ENCODE assay signal across 18 cellular contexts in the genomic region with DNA sequence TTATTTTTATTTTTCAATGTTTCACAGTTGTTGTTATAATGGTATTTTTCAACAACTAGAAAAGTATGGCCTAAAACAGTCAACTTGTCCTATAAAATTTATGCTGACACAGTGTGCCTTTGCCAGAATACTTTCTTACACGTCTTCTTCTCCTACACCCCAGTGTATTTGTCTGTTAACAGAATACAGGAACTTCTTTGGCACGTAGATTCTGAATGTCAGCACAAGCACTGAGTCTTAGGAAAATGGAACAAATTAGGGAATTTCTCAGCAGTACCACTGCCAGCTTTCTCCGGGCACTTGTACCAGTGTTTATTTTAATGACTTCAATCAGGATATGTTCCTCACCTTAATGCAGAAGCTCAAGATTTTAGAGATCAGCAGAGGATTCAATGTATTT. TPM values are rescaled to one million over a fixed set of nuclear protein-coding genes. Genes with fewer than 3 reads are reported as not detected.
DNase-seq lines count a peak whose midpoint lies in the region; ATAC-seq, FAIRE-seq and TF ChIP-seq lines count a peak whose summit lies in the region.
"Had no signal": no experiment of that assay in that cellular context is flagged by ENCODE, and none has a peak within 500 bp of the region (broad histone marks: within the 10 kb centered on the region; RNA-seq: fewer than 3 reads in every experiment).

No MANE protein-coding gene starts in this region.

- peak overlapping the region in 2 of 3 donors; percentile 12 to 56 for H3K27ac Mint-ChIP-seq in CD4-positive, CD25-positive, alpha-beta regulatory T cell

- no peak overlapping the region for H3K18ac ChIP-seq in H1 (ENCODE audit: extremely low read depth, low read length)

- FAIRE-seq in H1 (lab: Jason Lieb, UNC), result no peak
- FAIRE-seq: HepG2 had no signal

- TF ChIP-seq CTCF in OCI-LY7 (conservative IDR thresholded peaks at IDR 0.05; ENCODE audit: low read length) (no peak), H1 (IDR thresholded peaks at IDR 0.05; ENCODE audit: control extremely low read depth in 1 of 3, insufficient read depth in 1 of 3, low read depth in 1 of 3, low read length in 3 of 3) (no peak), smooth muscle cell (IDR thresholded peaks at IDR 0.05; ENCODE audit: borderline replicate concordance, insufficient read depth, poor library complexity, severe bottlenecking) (no peak), GM13976 (IDR thresholded peaks at IDR 0.05; ENCODE audit: borderline replicate concordance, control extremely low read depth, extremely low read depth, insufficient read depth, missing control alignments) (no peak), thyroid gland (IDR thresholded peaks at IDR 0.05) (no peak)

- H2BK120ac ChIP-seq in H1 (replicated peaks; ENCODE audit: low read depth, low read length), result no peak overlapping the region

- intact Hi-C loops in OCI-LY7 (cut with micrococcal nuclease; ENCODE audit: unreplicated experiment) (no loop called here), thyroid gland (cut with DNase I) (no loop called here)

- POLR2A ChIA-PET in OCI-LY7 (lab: Charles Lee) (interaction anchor here (1.0 to 1.9 kb wide), 5 partner anchors 10 to 30 kb away, joined by 3 to 5 read pairs (median 4); no protein-coding TSS in a partner anchor), H1 (lab: Charles Lee; ENCODE audit: partially characterized antibody) (interaction anchor here (1.9 kb wide), 1 partner anchor 26 kb away, joined by 8 read pairs; a partner anchor contains a TSS)

- H2BK15ac ChIP-seq in H1 (ENCODE audit: low read length), result no peak overlapping the region

- no peak overlapping the region for H3K27ac ChIP-seq in CD4-positive, CD25-positive, alpha-beta regulatory T cell (ENCODE audit: insufficient read depth, low read length, poor library complexity, severe bottlenecking)
- H3K27ac ChIP-seq in OCI-LY7 (ENCODE audit: low read depth, low read length, poor library complexity, severe bottlenecking), result no peak overlapping the region
- H3K27ac ChIP-seq in H1 (ENCODE audit: low read depth, low read length), result no peak overlapping the region
- no peak overlapping the region for H3K27ac ChIP-seq in smooth muscle cell (ENCODE audit: low read depth)
- no peak overlapping the region for H3K27ac ChIP-seq in thyroid gland
- H3K27ac ChIP-seq: SJSA1 had no signal

- H3K23ac ChIP-seq in H1 (ENCODE audit: insufficient read length), result no peak overlapping the region

- no peaks in the 10 kb centered on the region for H3K79me1 ChIP-seq in H1 (ENCODE audit: low read depth, low read length)

- H3F3A ChIP-seq in smooth muscle cell (ENCODE audit: low read depth), result no peaks in the 10 kb centered on the region

- H3K4me3 Mint-ChIP-seq in CD4-positive, CD25-positive, alpha-beta regulatory T cell, result no peak overlapping the region
- H3K4me3 Mint-ChIP-seq: CD8-positive, alpha-beta memory T cell had no signal

- no peak overlapping the region for H3K4me3 ChIP-seq in CD4-positive, CD25-positive, alpha-beta regulatory T cell (ENCODE audit: low read depth, low read length)
- H3K4me3 ChIP-seq in OCI-LY7 (ENCODE audit: low read depth, low read length, poor library complexity, severe bottlenecking) (no peak overlapping the region), H1 (ENCODE audit: extremely low read depth in 1 of 4, insufficient read depth in 2 of 4, low read depth in 3 of 4, low read length in 4 of 4) (no peak overlapping the region), smooth muscle cell (no peak overlapping the region), thyroid gland (replicated peaks in 1 of 3) (no peak overlapping the region)
- H3K4me3 ChIP-seq: SJSA1 had no signal

- peaks cover 9 to 34% (median 22%) of the 10 kb centered on the region in 4 donors for H3K4me1 Mint-ChIP-seq in CD4-positive, CD25-positive, alpha-beta regulatory T cell

- no peak for TF ChIP-seq RAD21 in H1 (IDR thresholded peaks at IDR 0.05 in 1 of 2, conservative IDR thresholded peaks at IDR 0.05 in 1 of 2; ENCODE audit: low read depth in 2 of 2, low read length in 2 of 2)

- BruUV-seq in OCI-LY7 (replicated peaks; lab: Mats Ljungman, UMichigan), result no TSS peak

- H4K20me1 ChIP-seq in OCI-LY7 (ENCODE audit: insufficient read depth, low read length) (no peaks in the 10 kb centered on the region), H1 (replicated peaks in 1 of 2; ENCODE audit: control insufficient read depth in 1 of 2, insufficient read depth in 2 of 2, low read length in 2 of 2) (no peaks in the 10 kb centered on the region), smooth muscle cell (ENCODE audit: low read depth) (no peaks in the 10 kb centered on the region)

- no peak overlapping the region for H2BK5ac ChIP-seq in H1 (ENCODE audit: low read depth, low read length)

- no peaks in the 10 kb centered on the region for H3K9me3 Mint-ChIP-seq in CD4-positive, CD25-positive, alpha-beta regulatory T cell

- H3K27me3 Mint-ChIP-seq in CD4-positive, CD25-positive, alpha-beta regulatory T cell, result no peaks in the 10 kb centered on the region
- H3K27me3 Mint-ChIP-seq: CD8-positive, alpha-beta memory T cell had no signal

- TF ChIP-seq EP300 in H1 (IDR thresholded peaks at IDR 0.05; ENCODE audit: borderline replicate concordance in 1 of 2, low read depth in 2 of 2, low read length in 2 of 2), result no peak

- no peak overlapping the region for H4K8ac ChIP-seq in H1 (ENCODE audit: extremely low read depth, insufficient read depth, low read length)

- H3K79me2 ChIP-seq in OCI-LY7 (ENCODE audit: insufficient read depth, low read depth, low read length) (no peaks in the 10 kb centered on the region), H1 (ENCODE audit: control insufficient read depth in 1 of 2, insufficient read depth in 2 of 2, low read length in 2 of 2) (no peaks in the 10 kb centered on the region), smooth muscle cell (ENCODE audit: low read depth) (no peaks in the 10 kb centered on the region)

- H3K4ac ChIP-seq in H1 (replicated peaks; ENCODE audit: insufficient read length, low read depth, low read length), result no peak overlapping the region

- CTCF ChIA-PET in OCI-LY7 (lab: Charles Lee; ENCODE audit: unreplicated experiment), result no interaction called here
- CTCF ChIA-PET in H1 (lab: Charles Lee; ENCODE audit: partially characterized antibody), result interaction anchor here (0.6 to 1.3 kb wide), 2 partner anchors 10 to 239 kb away, joined by 3 to 4 read pairs; no protein-coding TSS in a partner anchor

- H4K91ac ChIP-seq in H1 (replicated peaks; ENCODE audit: insufficient read length, low read length), result no peak overlapping the region

- no peaks in the 10 kb centered on the region for H3K9me2 ChIP-seq in OCI-LY7 (ENCODE audit: insufficient read depth, low read length)

- H3K4me2 ChIP-seq in OCI-LY7 (ENCODE audit: low read length) (0 out of 2 replicates have a peak overlapping the region, but pooled peaks have one; percentile 15), H1 (ENCODE audit: insufficient read depth in 1 of 2, low read depth in 2 of 2, low read length in 2 of 2) (no peak overlapping the region), smooth muscle cell (no peak overlapping the region)

- H3K56ac ChIP-seq in H1 (replicated peaks; ENCODE audit: insufficient read length, low read depth, low read length), result no peak overlapping the region

- H3K36me3 ChIP-seq in CD4-positive, CD25-positive, alpha-beta regulatory T cell (ENCODE audit: control insufficient read depth, insufficient read depth, low read length), result no peaks in the 10 kb centered on the region
- no peaks in the 10 kb centered on the region for H3K36me3 ChIP-seq in OCI-LY7 (ENCODE audit: insufficient read depth, low read length)
- no peaks in the 10 kb centered on the region for H3K36me3 ChIP-seq in H1 (ENCODE audit: control insufficient read depth in 2 of 4, insufficient read depth in 4 of 4, low read length in 3 of 4)
- H3K36me3 ChIP-seq in smooth muscle cell (ENCODE audit: low read depth), result no peaks in the 10 kb centered on the region
- H3K36me3 ChIP-seq in thyroid gland, result no peaks in the 10 kb centered on the region
- H3K36me3 ChIP-seq: SJSA1 had no signal

- H2BK20ac ChIP-seq in H1 (ENCODE audit: low read length), result no peak overlapping the region

- in situ Hi-C loops in GM13976 (cut with MboI; ENCODE audit: low sequenced_read_pairs, unreplicated experiment), result no loop called here

- H2BK12ac ChIP-seq in H1 (ENCODE audit: low read depth, low read length), result no peak overlapping the region

- peaks cover 22% of the 10 kb centered on the region for H3K4me1 ChIP-seq in CD4-positive, CD25-positive, alpha-beta regulatory T cell (ENCODE audit: control insufficient read depth, insufficient read depth, low read length, poor library complexity, severe bottlenecking)
- H3K4me1 ChIP-seq in OCI-LY7 (ENCODE audit: insufficient read depth, low read length, poor library complexity, severe bottlenecking), result peaks cover 27% of the 10 kb centered on the region
- no peaks in the 10 kb centered on the region; a peak in 1 of 7 replicates for H3K4me1 ChIP-seq in H1 (replicated peaks in 1 of 4; ENCODE audit: control insufficient read depth in 3 of 4, insufficient read depth in 4 of 4, low read length in 3 of 4)
- peaks cover 3% of the 10 kb centered on the region for H3K4me1 ChIP-seq in smooth muscle cell (ENCODE audit: low read depth)
- peaks cover 10 to 12% of the 10 kb centered on the region in 2 donors for H3K4me1 ChIP-seq in thyroid gland

- no peak for DNase-seq in CD4-positive, CD25-positive, alpha-beta regulatory T cell
- no peak for DNase-seq in OCI-LY7 (ENCODE audit: low spot score)
- DNase-seq in H1 (ENCODE audit: low read depth in 1 of 2, low spot score in 2 of 2), result no peak
- DNase-seq in smooth muscle cell (lab: John Stamatoyannopoulos, UW; ENCODE audit: unreplicated experiment), result no peak
- DNase-seq in AG08396 (ENCODE audit: low spot score), result no peak
- DNase-seq in GM13976 (ENCODE audit: low spot score), result no peak
- DNase-seq in thyroid gland, result no peak
- DNase-seq: CD8-positive, alpha-beta memory T cell; H7; Karpas-422; NCI-H1417; NCI-H1930; NCI-H510A; OCI-M1; RPMI8226 had no signal

- H3K23me2 ChIP-seq in H1 (ENCODE audit: low read depth, low read length), result no peaks in the 10 kb centered on the region

- ATAC-seq in CD4-positive, CD25-positive, alpha-beta regulatory T cell (ENCODE audit: low read depth in 2 of 2), result no peak
- ATAC-seq in GM18502 (IDR thresholded peaks at IDR 0.05; ENCODE audit: poor library complexity, unreplicated experiment), result no peak
- ATAC-seq: HepG2 had no signal

- TF ChIP-seq POLR2A in H1 (IDR thresholded peaks at IDR 0.05; ENCODE audit: control extremely low read depth in 1 of 2, low read depth in 2 of 2, low read length in 2 of 2) (no peak), thyroid gland (IDR thresholded peaks at IDR 0.05) (no peak)

- no peak overlapping the region for H3K14ac ChIP-seq in H1 (ENCODE audit: insufficient read length)

- no peak overlapping the region for H4K5ac ChIP-seq in H1 (ENCODE audit: insufficient read length, low read depth, low read length)

- H3K36me3 Mint-ChIP-seq in CD4-positive, CD25-positive, alpha-beta regulatory T cell, result no peaks in the 10 kb centered on the region

- no peaks in the 10 kb centered on the region for H3K9me3 ChIP-seq in CD4-positive, CD25-positive, alpha-beta regulatory T cell (ENCODE audit: control insufficient read depth in 2 of 2, low read length in 2 of 2)
- no peaks in the 10 kb centered on the region for H3K9me3 ChIP-seq in OCI-LY7 (ENCODE audit: low read length)
- no peaks in the 10 kb centered on the region for H3K9me3 ChIP-seq in H1 (ENCODE audit: insufficient read depth in 2 of 2, low read depth in 1 of 2, low read length in 1 of 2)
- no peaks in the 10 kb centered on the region for H3K9me3 ChIP-seq in smooth muscle cell (replicated peaks; ENCODE audit: low read depth)
- no peaks in the 10 kb centered on the region for H3K9me3 ChIP-seq in thyroid gland
- H3K9me3 ChIP-seq: SJSA1 had no signal

- no peaks in the 10 kb centered on the region for H3K27me3 ChIP-seq in CD4-positive, CD25-positive, alpha-beta regulatory T cell (ENCODE audit: control insufficient read depth, insufficient read depth, low read length)
- H3K27me3 ChIP-seq in H1 (replicated peaks in 1 of 4; ENCODE audit: control insufficient read depth in 3 of 4, extremely low read depth in 1 of 4, insufficient read depth in 3 of 4, low read length in 3 of 4) (no peaks in the 10 kb centered on the region), smooth muscle cell (ENCODE audit: low read depth) (no peaks in the 10 kb centered on the region), thyroid gland (no peaks in the 10 kb centered on the region)
- H3K27me3 ChIP-seq: SJSA1 had no signal

- 87% methylated on average over 3 of the region's 3 CpGs; no CpG with 5 or more reads in 1 of the 2 experiments for WGBS in H1 (ENCODE audit: extremely low coverage in 1 of 2, insufficient coverage in 1 of 2, insufficient read length in 1 of 2, insufficient replicate concordance in 2 of 2, low coverage in 1 of 2, low lambda C conversion rate in 2 of 2, missing lambda C conversion rate in 1 of 2), 2 experiments
- WGBS in smooth muscle cell (ENCODE audit: low lambda C conversion rate), result 79% methylated on average over 3 of the region's 3 CpGs
- 50 to 58% methylated on average over 3 of the region's 3 CpGs for WGBS in thyroid gland, 2 donors

- no peak overlapping the region for H3K9ac ChIP-seq in H1 (replicated peaks in 1 of 4; ENCODE audit: extremely low read depth in 1 of 4, low read depth in 3 of 4, low read length in 3 of 4)
- no peak overlapping the region for H3K9ac ChIP-seq in smooth muscle cell (ENCODE audit: low read depth)

- no peak overlapping the region for H2AK5ac ChIP-seq in H1 (ENCODE audit: low read depth, low read length)

- H2AFZ ChIP-seq in OCI-LY7 (ENCODE audit: low read length) (peak overlapping the region; percentile 66), H1 (ENCODE audit: low read length) (peak overlapping the region; percentile 19; the same call in 1 of the 2 replicates), smooth muscle cell (ENCODE audit: low read depth) (peak overlapping the region; percentile 21)

RNA-seq across cellular contexts. Expression of a gene that starts 26.7 kb away (rescaled TPM):
- 119 TPM for total RNA-seq in CD4-positive, CD25-positive, alpha-beta regulatory T cell
- polyA plus RNA-seq in CD4-positive, CD25-positive, alpha-beta regulatory T cell, result 10 to 100 TPM; 47.7 to 66.7 (median 49.5) TPM
- 70.3 and 70.4 TPM in 2 replicates for total RNA-seq in OCI-LY7 (2014; rRNA removed; shearing (Covaris generic))
- total RNA-seq in OCI-LY7 (2022), result 127 and 129 TPM in 2 replicates
- 75.3 and 77.2 TPM in 2 replicates for total RNA-seq in H1 (2021; fragmentation: NEBNext Ultra II Directional; extraction: Animal tissue kit (Norgen Biotek cat#: 25700))
- 35.6 and 49.6 TPM in 2 replicates for polyA plus RNA-seq in H1 (2011; rRNA removed)
- polyA plus RNA-seq in H1 (2011; cell fraction: cytosol; rRNA removed), result 28.4 TPM
- 29.7 TPM for polyA plus RNA-seq in H1 (2011; cell fraction: nucleus; rRNA removed)
- 50.5 to 55.5 TPM (median 52.0 TPM) in 4 replicates for polyA plus RNA-seq in H1 (2012, experiment 1 of 2)
- 39.5 TPM for polyA plus RNA-seq in H1 (2012, experiment 2 of 2)
- polyA plus RNA-seq in H1 (2013, experiment 1 of 2), result 67.3 TPM
- polyA plus RNA-seq in H1 (2013, experiment 2 of 2), result 68.1 TPM
- 14.0 and 18.9 TPM in 2 replicates for polyA minus RNA-seq in H1 (2011; rRNA and poly(A)+ RNA removed)
- polyA minus RNA-seq in H1 (2011; cell fraction: cytosol; rRNA and poly(A)+ RNA removed), result 39.8 TPM
- 38.9 TPM for polyA minus RNA-seq in H1 (2011; cell fraction: nucleus; rRNA and poly(A)+ RNA removed)
- 29.5 and 29.6 TPM in 2 replicates for total RNA-seq in smooth muscle cell
- polyA plus RNA-seq in smooth muscle cell, result 50.5 and 60.3 TPM in 2 replicates
- total RNA-seq in thyroid gland, result 10 to 100 TPM; 20.1 to 24.0 (median 21.9) TPM
